Comparison of ENCODE assay signal across 23 cellular contexts in genomic region chr7:156579566-156579965, GRCh38.
DNase-seq lines count a peak whose midpoint lies in the region; ATAC-seq, FAIRE-seq and TF ChIP-seq lines count a peak whose summit lies in the region.
"Had no signal": no experiment of that assay in that cellular context is flagged by ENCODE, and none has a peak within 500 bp of the region (broad histone marks: within the 10 kb centered on the region; RNA-seq: fewer than 3 reads in every experiment).

No MANE protein-coding gene starts in this region.

- POLR2A ChIA-PET in Caco-2 (lab: Charles Lee) = no interaction called here

- no peak for FAIRE-seq in HTR-8/SVneo (lab: Jason Lieb, UNC)

- ATAC-seq in GM18511 (IDR thresholded peaks at IDR 0.05; ENCODE audit: unreplicated experiment) = no peak
- no peak for ATAC-seq in body of pancreas
- no peak for ATAC-seq in HG02981 (IDR thresholded peaks at IDR 0.05; ENCODE audit: unreplicated experiment)

- TF ChIP-seq CTCF in Caco-2 (IDR thresholded peaks at IDR 0.05; ENCODE audit: insufficient read depth in 1 of 2, low read depth in 1 of 2, low read length in 1 of 2, severe bottlenecking in 1 of 2, unreplicated experiment in 1 of 2) (no peak), endothelial cell (IDR thresholded peaks at IDR 0.05; ENCODE audit: unreplicated experiment) (no peak), body of pancreas (IDR thresholded peaks at IDR 0.05) (no peak)

- BruUV-seq in Caco-2 (replicated peaks; lab: Mats Ljungman, UMichigan) = no TSS peak

- no peaks in the 10 kb centered on the region for H3K9me3 ChIP-seq in Caco-2
- H3K9me3 ChIP-seq in body of pancreas = no peaks in the 10 kb centered on the region
- H3K9me3 ChIP-seq: SK-N-SH had no signal

- H3K4me3 ChIP-seq in Caco-2 (ENCODE audit: low read depth, low read length) (no peak overlapping the region), body of pancreas (no peak overlapping the region)

- H3K4me3 Mint-ChIP-seq in Caco-2 (ENCODE audit: unreplicated experiment) (no peak overlapping the region), endothelial cell (ENCODE audit: unreplicated experiment) (peak overlapping the region; percentile 72)
- H3K4me3 Mint-ChIP-seq: IgD-negative memory B cell had no signal

- H3K4me1 ChIP-seq in Caco-2 (peaks cover 4% of the 10 kb centered on the region; the same call in 1 of the 2 replicates), body of pancreas (no peaks in the 10 kb centered on the region)

- H3K27ac ChIP-seq in angular gyrus (ENCODE audit: low read depth, low read length) = peak overlapping the region; percentile 47
- H3K27ac ChIP-seq in body of pancreas = no peak overlapping the region
- H3K27ac ChIP-seq: RWPE1 had no signal

- no peaks in the 10 kb centered on the region for H3K36me3 ChIP-seq in Caco-2 (ENCODE audit: control insufficient read depth, insufficient read depth, low read length)
- no peaks in the 10 kb centered on the region for H3K36me3 ChIP-seq in body of pancreas (replicated peaks in 1 of 2; ENCODE audit: insufficient read depth in 1 of 2, low read depth in 2 of 2)

- DNase-seq in Caco-2 = no peak
- no peak for DNase-seq in endothelial cell (ENCODE audit: low spot score)
- peak; percentile 21 for DNase-seq in pons (ENCODE audit: low spot score)
- DNase-seq in HTR-8/SVneo (ENCODE audit: insufficient read length, low spot score) = no peak
- no peak for DNase-seq in body of pancreas
- DNase-seq: AML-193; CD8-positive, alpha-beta memory T cell; GDM1; HCEC 1CT; Karpas-422; MV-4-11; NCI-H1105 treated with DMSO at 0.1 percent for 48 hours; NCI-H2029 treated with DMSO at 0.1 percent for 48 hours; NCI-H226; NCI-H510A treated with DMSO at 0.1 percent for 48 hours; NCI-H748 treated with DMSO at 0.1 percent for 48 hours; SIG-M5; SK-N-SH had no signal

- no peak for TF ChIP-seq POLR2A in body of pancreas (IDR thresholded peaks at IDR 0.05)

- H3K27me3 ChIP-seq in Caco-2 (replicated peaks; ENCODE audit: control insufficient read depth, insufficient read depth, low read length) = no peaks in the 10 kb centered on the region
- H3K27me3 ChIP-seq in body of pancreas = no peaks in the 10 kb centered on the region

- no peaks in the 10 kb centered on the region for H3K27me3 Mint-ChIP-seq in Caco-2 (ENCODE audit: insufficient read depth, unreplicated experiment)
- peaks cover 1% of the 10 kb centered on the region for H3K27me3 Mint-ChIP-seq in endothelial cell (ENCODE audit: unreplicated experiment)

- H3K36me3 Mint-ChIP-seq in Caco-2 (ENCODE audit: insufficient read depth, unreplicated experiment) (peaks cover 7% of the 10 kb centered on the region), endothelial cell (ENCODE audit: low read depth, unreplicated experiment) (no peaks in the 10 kb centered on the region)
- H3K36me3 Mint-ChIP-seq: CD8-positive, alpha-beta memory T cell had no signal

- CTCF ChIA-PET in Caco-2 (lab: Charles Lee) = no interaction called here

- H3K4me1 Mint-ChIP-seq in Caco-2 (ENCODE audit: low read depth, unreplicated experiment) (peaks cover 10% of the 10 kb centered on the region), endothelial cell (ENCODE audit: unreplicated experiment) (peaks cover 5% of the 10 kb centered on the region)
- H3K4me1 Mint-ChIP-seq: CD8-positive, alpha-beta memory T cell; IgD-negative memory B cell had no signal

- H3K27ac Mint-ChIP-seq in Caco-2 (ENCODE audit: unreplicated experiment) = peak overlapping the region; percentile 63
- no peak overlapping the region for H3K27ac Mint-ChIP-seq in endothelial cell (ENCODE audit: unreplicated experiment)
- H3K27ac Mint-ChIP-seq: CD8-positive, alpha-beta memory T cell; IgD-negative memory B cell had no signal

- WGBS in body of pancreas, 2 donors = 79 to 89% methylated on average over 7 to 8 of the region's 8 CpGs

- H3K9me3 Mint-ChIP-seq in Caco-2 (ENCODE audit: unreplicated experiment) = peaks cover 9% of the 10 kb centered on the region
- H3K9me3 Mint-ChIP-seq in endothelial cell (ENCODE audit: unreplicated experiment) = no peaks in the 10 kb centered on the region

- intact Hi-C loops in Caco-2 (cut with micrococcal nuclease; ENCODE audit: unreplicated experiment) (no loop called here), body of pancreas (cut with DNase I) (no loop called here)
